17 cellular contexts compared by ENCODE assay signal in genomic region chr17:77526728-77527355, GRCh38.
DNase-seq lines count a peak whose midpoint lies in the region; ATAC-seq and TF ChIP-seq lines count a peak whose summit lies in the region.
"Had no signal": no experiment of that assay in that cellular context is flagged by ENCODE, and none has a peak within 500 bp of the region (broad histone marks: within the 10 kb centered on the region; RNA-seq: fewer than 3 reads in every experiment).

No MANE protein-coding gene starts in this region.

- CTCF ChIA-PET in HEK293 (lab: Yijun Ruan, JAX): no interaction called here

- intact Hi-C loops in posterior vena cava (cut with DNase I): no loop called here

- no peak for ATAC-seq in HG03159 (IDR thresholded peaks at IDR 0.05; ENCODE audit: unreplicated experiment)
- ATAC-seq: activated naive CD8-positive, alpha-beta T cell treated with anti-CD3 and anti-CD28 coated beads, Interleukin-2, amount 50 U/mL, for 24 hours had no signal

- POLR2A ChIA-PET in HEK293 (lab: Yijun Ruan, JAX): no interaction called here

- H3K4me3 ChIP-seq in HEK293 (ENCODE audit: low read depth, low read length): no peak overlapping the region
- H3K4me3 ChIP-seq: prostate gland had no signal

- H3K27ac ChIP-seq in HEK293 (ENCODE audit: extremely low read depth, low read depth, low read length): no peak overlapping the region
- H3K27ac ChIP-seq in cingulate gyrus (ENCODE audit: low read depth, low read length): peak overlapping the region; percentile 78
- H3K27ac ChIP-seq: epithelial cell of prostate, prostate gland had no signal

- no peaks in the 10 kb centered on the region for H3K36me3 ChIP-seq in HEK293 (ENCODE audit: control insufficient read depth in 2 of 2, insufficient read depth in 1 of 2, low read length in 2 of 2)
- H3K36me3 ChIP-seq: prostate gland had no signal

- H3K27me3 Mint-ChIP-seq in osteocyte (ENCODE audit: unreplicated experiment): peaks cover 25% of the 10 kb centered on the region

- H3K9me3 Mint-ChIP-seq in osteocyte (ENCODE audit: unreplicated experiment): no peaks in the 10 kb centered on the region
- H3K9me3 Mint-ChIP-seq: activated naive CD8-positive, alpha-beta T cell treated with anti-CD3 and anti-CD28 coated beads, Interleukin-2, amount 50 U/mL, for 24 hours had no signal

- DNase-seq in NCI-H2171 treated with DMSO at 0.1 percent for 48 hours (lab: John Stamatoyannopoulos, UW) (peak; percentile 87), posterior vena cava (ENCODE audit: low spot score) (peak; percentile 34), osteocyte (ENCODE audit: extremely low spot score, unreplicated experiment) (no peak), NCI-H1105 (lab: John Stamatoyannopoulos, UW) (no peak)
- DNase-seq: activated CD8-positive, alpha-beta memory T cell treated with anti-CD3 and anti-CD28 coated beads, Interleukin-2, amount 50 U/mL, for 4 hours; activated naive CD8-positive, alpha-beta T cell treated with anti-CD3 and anti-CD28 coated beads, Interleukin-2, amount 50 U/mL, for 24 hours; CD4-positive, CD25-positive, alpha-beta regulatory T cell; EL; H7; NCI-H1436 treated with DMSO at 0.1 percent for 48 hours; SHP77 treated with DMSO at 0.1 percent for 48 hours; T-helper 2 cell had no signal

- H3K4me3 Mint-ChIP-seq in osteocyte (ENCODE audit: unreplicated experiment): no peak overlapping the region
- H3K4me3 Mint-ChIP-seq: activated naive CD8-positive, alpha-beta T cell treated with anti-CD3 and anti-CD28 coated beads, Interleukin-2, amount 50 U/mL, for 24 hours; CD4-positive, CD25-positive, alpha-beta regulatory T cell had no signal

- peaks cover 4% of the 10 kb centered on the region for H3K4me1 Mint-ChIP-seq in osteocyte (ENCODE audit: unreplicated experiment)

- no peaks in the 10 kb centered on the region for H3K9me3 ChIP-seq in HEK293 (ENCODE audit: control insufficient read depth, insufficient read depth, low read depth, low read length)
- H3K9me3 ChIP-seq: prostate gland had no signal

- H3K4me1 ChIP-seq in HEK293 (ENCODE audit: control insufficient read depth, insufficient read depth, low read length): peaks cover 4% of the 10 kb centered on the region; the same call in 1 of the 2 replicates
- H3K4me1 ChIP-seq: prostate gland had no signal

- H3K36me3 Mint-ChIP-seq in osteocyte (ENCODE audit: unreplicated experiment): no peaks in the 10 kb centered on the region
- H3K36me3 Mint-ChIP-seq: CD4-positive, CD25-positive, alpha-beta regulatory T cell had no signal

- H3K27ac Mint-ChIP-seq in osteocyte (ENCODE audit: unreplicated experiment): no peak overlapping the region
- H3K27ac Mint-ChIP-seq: activated naive CD8-positive, alpha-beta T cell treated with anti-CD3 and anti-CD28 coated beads, Interleukin-2, amount 50 U/mL, for 24 hours; CD4-positive, CD25-positive, alpha-beta regulatory T cell had no signal

- TF ChIP-seq CTCF in HEK293 (tag by site-specific recombination; IDR thresholded peaks at IDR 0.05): no peak
- no peak for TF ChIP-seq CTCF in osteocyte (IDR thresholded peaks at IDR 0.05)

TF ChIP-seq in HEK293, 187 proteins besides CTCF, POLR2A, EP300 and RAD21:
- TF ChIP-seq ZNF23 (tag by site-specific recombination; IDR thresholded peaks at IDR 0.05; ENCODE audit: borderline replicate concordance): no peak
- TF ChIP-seq ZFP41 (tag by site-specific recombination; IDR thresholded peaks at IDR 0.05; ENCODE audit: borderline replicate concordance): no peak
- TF ChIP-seq ZNF610 (tag by site-specific recombination; IDR thresholded peaks at IDR 0.05; ENCODE audit: borderline replicate concordance): 0 out of 2 replicates have a peak, but pooled peaks have one; percentile 2

Comparison
In these comparisons a context has a peak if more than half of its experiments do, and no peak if none do; other contexts are left out.
1. DNase-seq: peak in NCI-H2171 treated with DMSO at 0.1 percent for 48 hours (single experiment) and posterior vena cava (single experiment); none in osteocyte (single experiment) and NCI-H1105 (single experiment).